In genomic region chr10:30392564-30392990, GRCh38 we compare ENCODE assay signal across 8 cellular contexts. TPM values are rescaled to one million over a fixed set of nuclear protein-coding genes. Genes with fewer than 3 reads are reported as not detected.
DNase-seq lines count a peak whose midpoint lies in the region; ATAC-seq and TF ChIP-seq lines count a peak whose summit lies in the region.

No MANE protein-coding gene starts in this region.

- H3K4me1 ChIP-seq in A673 (ENCODE audit: insufficient read depth, low read length, poor library complexity, severe bottlenecking), result no peaks in the 10 kb centered on the region

- POLR2A ChIA-PET in A673 (lab: Charles Lee; ENCODE audit: low non-redundant PET), result no interaction called here

- intact Hi-C loops in A673 (cut with micrococcal nuclease; ENCODE audit: unreplicated experiment), result loop anchor here (2.0 kb wide), 2 partner anchors 142 to 198 kb away; no protein-coding TSS in a partner anchor
- intact Hi-C loops in dorsolateral prefrontal cortex (cut with DNase I), result loop anchor here (1.0 to 2.0 kb wide), 3 partner anchors 142 to 198 kb away; no protein-coding TSS in a partner anchor

- peak; percentile 97 for ATAC-seq in GM18511 (IDR thresholded peaks at IDR 0.05; ENCODE audit: unreplicated experiment)
- ATAC-seq in HG03095 (IDR thresholded peaks at IDR 0.05; ENCODE audit: unreplicated experiment), result peak; percentile 87

- H3K4me3 ChIP-seq in A673 (ENCODE audit: low read depth, low read length, poor library complexity, severe bottlenecking) (peak overlapping the region; percentile 23), dorsolateral prefrontal cortex (peak overlapping the region in 27 of 59 donors; percentile 4 to 54 (median 31))

- no peaks in the 10 kb centered on the region for H3K36me3 ChIP-seq in A673 (ENCODE audit: insufficient read depth, low read length, poor library complexity, severe bottlenecking)

- peak; percentile 77 for DNase-seq in A673 (ENCODE audit: low spot score)
- peak; percentile 58 for DNase-seq in NCI-H69 (lab: John Stamatoyannopoulos, UW)
- peak; percentile 73 to 81 for DNase-seq in activated CD4-positive, alpha-beta T cell treated with anti-CD3 and anti-CD28 coated beads, Interleukin-2, amount 50 U/mL, for 48 hours
- peak in 9 of 10 donors; percentile 18 to 78 (median 50) for DNase-seq in dorsolateral prefrontal cortex
- peak; percentile 77 for DNase-seq in medulla oblongata (ENCODE audit: extremely low spot score)
- peak; percentile 68 for DNase-seq in stimulated activated CD8-positive, alpha-beta memory T cell treated with anti-CD3 and anti-CD28 coated beads, Interleukin-12 subunit alpha, Interleukin-12 subunit beta, amount 100 ng/mL, for 1 hour (ENCODE audit: low read depth)

- no peaks in the 10 kb centered on the region for H3K9me3 ChIP-seq in A673 (ENCODE audit: low read depth, low read length, poor library complexity, severe bottlenecking)

- TF ChIP-seq CTCF in A673 (conservative IDR thresholded peaks at IDR 0.05; ENCODE audit: low read depth, low read length) (peak; percentile 92), dorsolateral prefrontal cortex (IDR thresholded peaks at IDR 0.05 in 54 of 56, conservative IDR thresholded peaks at IDR 0.05 in 2 of 56; ENCODE audit: low read depth in 1 of 56, partially characterized antibody in 56 of 56) (peak; percentile 56 to 96 (median 90))

- H3K27me3 ChIP-seq in A673 (replicated peaks; ENCODE audit: insufficient read depth, low read depth, low read length, poor library complexity) (no peaks in the 10 kb centered on the region), dorsolateral prefrontal cortex (peaks cover 0 to 23% (median 0%) of the 10 kb centered on the region in 45 donors)

- BruUV-seq in A673 (replicated peaks; lab: Mats Ljungman, UMichigan), result no TSS peak

- H3K27ac ChIP-seq in A673 (ENCODE audit: low read depth, low read length, poor library complexity, severe bottlenecking) (no peak overlapping the region), dorsolateral prefrontal cortex (no peak overlapping the region)

- CTCF ChIA-PET in A673 (lab: Charles Lee), result interaction anchor here (2.6 kb wide), 1 partner anchor 199 kb away, joined by 12 read pairs; no protein-coding TSS in a partner anchor

RNA-seq across cellular contexts. Expression of gene MAP3K8, which starts 41.4 kb away (rescaled TPM):
- 4.5 TPM in 2 replicates for total RNA-seq in A673 (2021)
- total RNA-seq in dorsolateral prefrontal cortex, result 10 to 100 TPM in 57 of 120 experiments, 1 to 10 TPM in 63; 2.7 to 29.1 (median 9.8) TPM

RNA-seq across cellular contexts. Expression of gene MTPAP, which starts 43.5 kb away (rescaled TPM):
- total RNA-seq in A673 (2021) (54.8 and 57.0 TPM in 2 replicates), dorsolateral prefrontal cortex (10 to 100 TPM; 24.0 to 64.2 (median 41.1) TPM)
